18 cellular contexts compared by ENCODE assay signal in the genomic region with DNA sequence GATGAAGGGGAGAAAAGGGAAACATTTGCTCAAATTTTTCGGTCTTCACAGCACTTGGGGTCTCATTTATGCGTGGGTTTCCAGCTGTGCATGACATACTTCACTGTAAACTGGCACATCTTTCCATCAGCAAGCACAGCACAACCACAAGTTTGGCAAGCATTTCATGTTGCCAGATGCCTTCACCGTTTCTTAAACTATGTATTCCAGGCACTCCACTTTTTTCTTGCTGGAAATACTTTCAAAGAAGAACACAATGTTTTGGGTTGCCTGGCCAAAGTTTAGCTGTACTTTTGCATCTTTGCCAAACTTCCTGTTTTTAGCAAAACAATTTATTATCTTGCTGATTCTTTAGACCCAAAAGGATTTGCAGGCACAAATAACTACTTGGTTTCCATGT.
A peak's percentile ranks its signal among the peaks of the same experiment; 100 is the strongest.
DNase-seq lines count a peak whose midpoint lies in the region; ATAC-seq and TF ChIP-seq lines count a peak whose summit lies in the region.
"Had no signal": no experiment of that assay in that cellular context is flagged by ENCODE, and none has a peak within 500 bp of the region (broad histone marks: within the 10 kb centered on the region; RNA-seq: fewer than 3 reads in every experiment).

No MANE protein-coding gene starts in this region.

- peaks cover 6% of the 10 kb centered on the region for H3K4me1 Mint-ChIP-seq in Caco-2 (ENCODE audit: low read depth, unreplicated experiment)
- H3K4me1 Mint-ChIP-seq: activated naive CD4-positive, alpha-beta T cell treated with anti-CD3 and anti-CD28 coated beads, Interleukin-2, amount 10 ng/mL, durations not matched to agents 7 days and 5 days had no signal

- TF ChIP-seq EP300 in gastroesophageal sphincter (IDR thresholded peaks at IDR 0.05) = no peak

- H3K27me3 ChIP-seq in liver (ENCODE audit: control insufficient read depth in 4 of 4, insufficient read depth in 4 of 4, low read length in 3 of 4) (no peaks in the 10 kb centered on the region), right lobe of liver (no peaks in the 10 kb centered on the region), gastroesophageal sphincter (no peaks in the 10 kb centered on the region), prostate gland (replicated peaks; ENCODE audit: insufficient read depth) (no peaks in the 10 kb centered on the region), uterus (no peaks in the 10 kb centered on the region), Caco-2 (replicated peaks; ENCODE audit: control insufficient read depth, insufficient read depth, low read length) (no peaks in the 10 kb centered on the region; the same call in 1 of the 2 replicates)
- H3K27me3 ChIP-seq: left lung had no signal

- no peaks in the 10 kb centered on the region for H3K9me3 ChIP-seq in liver (ENCODE audit: control insufficient read depth in 4 of 4, low read length in 3 of 4)
- H3K9me3 ChIP-seq in right lobe of liver = no peaks in the 10 kb centered on the region
- no peaks in the 10 kb centered on the region for H3K9me3 ChIP-seq in gastroesophageal sphincter
- no peaks in the 10 kb centered on the region for H3K9me3 ChIP-seq in prostate gland
- H3K9me3 ChIP-seq in uterus = no peaks in the 10 kb centered on the region
- no peaks in the 10 kb centered on the region for H3K9me3 ChIP-seq in Caco-2
- H3K9me3 ChIP-seq: left lung had no signal

- CTCF ChIA-PET in Caco-2 (lab: Charles Lee) = no interaction called here

- peaks cover 10% of the 10 kb centered on the region for H3K9me3 Mint-ChIP-seq in Caco-2 (ENCODE audit: unreplicated experiment)
- H3K9me3 Mint-ChIP-seq: activated naive CD4-positive, alpha-beta T cell treated with anti-CD3 and anti-CD28 coated beads, Interleukin-2, amount 10 ng/mL, durations not matched to agents 7 days and 5 days had no signal

- ATAC-seq in right lobe of liver (no peak), gastroesophageal sphincter (peak; percentile 78), GM19452 (IDR thresholded peaks at IDR 0.05; ENCODE audit: unreplicated experiment) (no peak)
- ATAC-seq: activated CD8-positive, alpha-beta T cell treated with anti-CD3 and anti-CD28 coated beads, Interleukin-2, amount 10 ng/mL, durations not matched to agents 7 days and 5 days; left lung had no signal

- no peak for TF ChIP-seq RAD21 in liver (IDR thresholded peaks at IDR 0.05)

- DNase-seq in right lobe of liver (no peak), prostate gland (ENCODE audit: low spot score) (peak; percentile 31), uterus (peak; percentile 27 to 64), Caco-2 (no peak), NCI-H82 treated with DMSO at 0.1 percent for 48 hours (lab: John Stamatoyannopoulos, UW; ENCODE audit: unreplicated experiment) (no peak)
- DNase-seq: activated CD4-positive, CD25-positive, alpha-beta regulatory T cell; activated CD8-positive, alpha-beta T cell treated with anti-CD3 and anti-CD28 coated beads, Interleukin-2, amount 10 ng/mL, durations not matched to agents 7 days and 5 days; activated naive CD4-positive, alpha-beta T cell treated with anti-CD3 and anti-CD28 coated beads, Interleukin-2, amount 10 ng/mL, durations not matched to agents 7 days and 5 days; activated T-cell treated with anti-CD3 and anti-CD28 coated beads, Interleukin-2, amount 50 U/mL, for 48 hours; left lung; NCI-H1930; occipital lobe; stimulated activated CD4-positive, alpha-beta T cell treated with anti-CD3 and anti-CD28 coated beads, Interleukin-2, amount 100 ng/mL, for 48 hours; T1000 had no signal

- no peak for TF ChIP-seq CTCF in liver (IDR thresholded peaks at IDR 0.05; ENCODE audit: low read depth, low read length, missing input control)
- TF ChIP-seq CTCF in right lobe of liver (IDR thresholded peaks at IDR 0.05) = no peak
- TF ChIP-seq CTCF in gastroesophageal sphincter (IDR thresholded peaks at IDR 0.05) = no peak
- no peak for TF ChIP-seq CTCF in prostate gland (IDR thresholded peaks at IDR 0.05)
- no peak for TF ChIP-seq CTCF in uterus (IDR thresholded peaks at IDR 0.05)
- TF ChIP-seq CTCF in Caco-2 (IDR thresholded peaks at IDR 0.05; ENCODE audit: insufficient read depth in 1 of 2, low read depth in 1 of 2, low read length in 1 of 2, severe bottlenecking in 1 of 2, unreplicated experiment in 1 of 2) = no peak

- POLR2A ChIA-PET in Caco-2 (lab: Charles Lee) = no interaction called here

- peaks cover 0 to 4% (median 3%) of the 10 kb centered on the region in 4 donors for H3K4me1 ChIP-seq in liver (ENCODE audit: control insufficient read depth in 4 of 4, insufficient read depth in 4 of 4, low read length in 3 of 4)
- H3K4me1 ChIP-seq in right lobe of liver = peaks cover 0 to 8% (median 0%) of the 10 kb centered on the region in 4 donors
- H3K4me1 ChIP-seq in gastroesophageal sphincter = peaks cover 3 to 34% (median 3%) of the 10 kb centered on the region in 3 donors
- H3K4me1 ChIP-seq in prostate gland (replicated peaks) = no peaks in the 10 kb centered on the region
- peaks cover 0 to 10% of the 10 kb centered on the region in 2 donors for H3K4me1 ChIP-seq in uterus
- H3K4me1 ChIP-seq in Caco-2 = no peaks in the 10 kb centered on the region
- H3K4me1 ChIP-seq: left lung had no signal

- peaks cover 10% of the 10 kb centered on the region for H3K27me3 Mint-ChIP-seq in Caco-2 (ENCODE audit: insufficient read depth, unreplicated experiment)
- H3K27me3 Mint-ChIP-seq: activated naive CD4-positive, alpha-beta T cell treated with anti-CD3 and anti-CD28 coated beads, Interleukin-2, amount 10 ng/mL, durations not matched to agents 7 days and 5 days; dendritic cell treated with granulocyte-macrophage colony-stimulating factor and Interleukin-4, amounts not matched to agents 40 ng/mL and 50 ng/mL, for 4 days had no signal

- 58% methylated on average over 3 of the region's 3 CpGs for WGBS in liver
- 26% methylated on average over 3 of the region's 3 CpGs for WGBS in right lobe of liver (ENCODE audit: insufficient coverage, low coverage, low lambda C conversion rate, missing lambda C conversion rate)
- WGBS in gastroesophageal sphincter (ENCODE audit: low coverage in 1 of 2), 2 donors = 34 to 55% methylated on average over 2 to 3 of the region's 3 CpGs
- WGBS in prostate gland = 8% methylated on average over 3 of the region's 3 CpGs

- intact Hi-C loops in right lobe of liver (cut with DNase I) (no loop called here), prostate gland (cut with DNase I) (no loop called here), uterus (cut with DNase I; ENCODE audit: low total_unique reads) (no loop called here), Caco-2 (cut with micrococcal nuclease; ENCODE audit: unreplicated experiment) (no loop called here)

- TF ChIP-seq POLR2A in right lobe of liver (IDR thresholded peaks at IDR 0.05) (no peak), gastroesophageal sphincter (IDR thresholded peaks at IDR 0.05) (no peak), prostate gland (IDR thresholded peaks at IDR 0.05) (no peak), uterus (IDR thresholded peaks at IDR 0.05) (no peak)

- H3K4me3 Mint-ChIP-seq in Caco-2 (ENCODE audit: unreplicated experiment) = no peak overlapping the region
- H3K4me3 Mint-ChIP-seq: activated CD8-positive, alpha-beta T cell treated with anti-CD3 and anti-CD28 coated beads, Interleukin-2, amount 10 ng/mL, durations not matched to agents 7 days and 5 days; activated naive CD4-positive, alpha-beta T cell treated with anti-CD3 and anti-CD28 coated beads, Interleukin-2, amount 10 ng/mL, durations not matched to agents 7 days and 5 days; dendritic cell treated with granulocyte-macrophage colony-stimulating factor and Interleukin-4, amounts not matched to agents 40 ng/mL and 50 ng/mL, for 4 days had no signal

- H3K36me3 Mint-ChIP-seq in Caco-2 (ENCODE audit: insufficient read depth, unreplicated experiment) = no peaks in the 10 kb centered on the region
- H3K36me3 Mint-ChIP-seq: activated naive CD4-positive, alpha-beta T cell treated with anti-CD3 and anti-CD28 coated beads, Interleukin-2, amount 10 ng/mL, durations not matched to agents 7 days and 5 days had no signal

- H3K4me3 ChIP-seq in liver (ENCODE audit: low read depth in 1 of 3, low read length in 3 of 3) (no peak overlapping the region), right lobe of liver (no peak overlapping the region), gastroesophageal sphincter (no peak overlapping the region), prostate gland (no peak overlapping the region), uterus (no peak overlapping the region), Caco-2 (ENCODE audit: low read depth, low read length) (no peak overlapping the region)
- H3K4me3 ChIP-seq: left lung had no signal

- no peak overlapping the region for H3K27ac Mint-ChIP-seq in Caco-2 (ENCODE audit: unreplicated experiment)
- H3K27ac Mint-ChIP-seq: activated CD8-positive, alpha-beta T cell treated with anti-CD3 and anti-CD28 coated beads, Interleukin-2, amount 10 ng/mL, durations not matched to agents 7 days and 5 days; activated naive CD4-positive, alpha-beta T cell treated with anti-CD3 and anti-CD28 coated beads, Interleukin-2, amount 10 ng/mL, durations not matched to agents 7 days and 5 days; dendritic cell treated with granulocyte-macrophage colony-stimulating factor and Interleukin-4, amounts not matched to agents 40 ng/mL and 50 ng/mL, for 4 days had no signal

- H3K27ac ChIP-seq in liver (ENCODE audit: low read depth in 1 of 2, low read length in 2 of 2) (no peak overlapping the region), right lobe of liver (no peak overlapping the region), gastroesophageal sphincter (peak overlapping the region in 3 of 4 donors; percentile 44 to 66 (median 56)), prostate gland (no peak overlapping the region), uterus (peak overlapping the region; percentile 52 to 69)
- H3K27ac ChIP-seq: left lung had no signal

- H3K36me3 ChIP-seq in liver (ENCODE audit: control insufficient read depth in 4 of 4, insufficient read depth in 3 of 4, low read depth in 1 of 4, low read length in 3 of 4) = no peaks in the 10 kb centered on the region
- H3K36me3 ChIP-seq in right lobe of liver = no peaks in the 10 kb centered on the region
- no peaks in the 10 kb centered on the region for H3K36me3 ChIP-seq in gastroesophageal sphincter
- no peaks in the 10 kb centered on the region for H3K36me3 ChIP-seq in prostate gland
- no peaks in the 10 kb centered on the region for H3K36me3 ChIP-seq in uterus
- H3K36me3 ChIP-seq in Caco-2 (ENCODE audit: control insufficient read depth, insufficient read depth, low read length) = no peaks in the 10 kb centered on the region
- H3K36me3 ChIP-seq: left lung had no signal

- no peak overlapping the region for H3K9ac ChIP-seq in liver (ENCODE audit: low read depth in 1 of 2, low read length in 2 of 2)

- BruUV-seq in Caco-2 (replicated peaks; lab: Mats Ljungman, UMichigan) = no TSS peak

TF ChIP-seq in liver, 16 proteins besides CTCF, POLR2A, EP300 and RAD21 (continues in another document):
- TF ChIP-seq HNF4G (IDR thresholded peaks at IDR 0.05) = no peak
- TF ChIP-seq NR2F2 (IDR thresholded peaks at IDR 0.05) = peak; percentile 56

Comparison
In these comparisons a context has a peak if more than half of its experiments do, and no peak if none do; other contexts are left out.
1. H3K27ac ChIP-seq: peak in gastroesophageal sphincter (3 of 4) and uterus (2 of 2); none in liver (0 of 2), right lobe of liver (0 of 3) and prostate gland (0 of 2).
2. DNase-seq: peak in prostate gland (single experiment) and uterus (2 of 2); none in right lobe of liver (0 of 3), Caco-2 (0 of 2) and NCI-H82 treated with DMSO at 0.1 percent for 48 hours (single experiment).